ENCODE assay signal across 8 cellular contexts in the genomic region with DNA sequence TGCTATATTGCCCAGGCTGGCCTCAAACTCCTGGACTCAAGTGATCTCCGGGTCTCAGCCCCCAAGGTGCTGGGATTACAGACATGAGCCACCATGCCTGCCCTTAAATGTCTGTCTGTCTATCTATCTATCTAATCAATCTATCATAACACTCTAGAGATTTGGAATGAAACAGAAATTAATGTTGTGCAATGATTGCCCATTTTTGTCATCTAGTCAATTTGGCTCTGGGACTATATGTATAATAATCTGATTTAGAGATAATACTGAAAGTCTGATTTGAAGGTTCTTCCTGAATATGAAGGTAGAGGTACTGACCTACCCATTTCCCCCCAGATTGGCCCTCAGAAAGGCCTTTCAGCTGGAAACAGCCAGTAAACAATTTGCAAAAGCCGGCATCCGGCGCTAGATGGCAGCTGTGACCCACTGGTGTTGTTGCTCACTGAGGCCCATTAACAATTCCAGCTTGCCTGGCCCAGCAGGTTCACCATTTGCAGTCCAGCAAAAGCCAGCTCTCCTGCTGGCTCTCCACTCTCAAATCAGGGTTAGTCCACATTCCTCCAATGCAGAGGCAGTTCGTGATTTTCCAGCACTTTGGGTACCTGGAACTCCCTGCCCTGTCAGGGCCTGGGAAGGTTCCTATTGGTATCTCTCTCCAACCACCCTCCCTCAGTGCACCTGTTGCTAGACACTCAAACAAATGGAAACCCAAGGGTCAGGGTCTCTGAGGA. TPM values are rescaled to one million over a fixed set of nuclear protein-coding genes. Genes with fewer than 3 reads are reported as not detected.
DNase-seq lines count a peak whose midpoint lies in the region; ATAC-seq and TF ChIP-seq lines count a peak whose summit lies in the region.

No MANE protein-coding gene starts in this region.

- DNase-seq in ELF-1 (ENCODE audit: low read depth, low spot score) (peak; percentile 93), NOMO-1 treated with DMSO at 0.1 percent for 48 hours (lab: John Stamatoyannopoulos, UW; ENCODE audit: unreplicated experiment) (peak; percentile 50), activated T-cell treated with anti-CD3 and anti-CD28 coated beads for 1 hour (ENCODE audit: low read depth) (peak; percentile 35), epithelial cell of esophagus (ENCODE audit: low read depth) (peak; percentile 76), myocyte (ENCODE audit: low read depth) (peak; percentile 76)
- peak; percentile 27 to 31 for DNase-seq in stimulated activated CD8-positive, alpha-beta memory T cell treated with anti-CD3 and anti-CD28 coated beads, Interleukin-7, amount 100 ng/mL, for 4 hours (ENCODE audit: low read depth in 2 of 2)

- H3K4me3 ChIP-seq in epithelial cell of esophagus (ENCODE audit: low read length): no peak overlapping the region

- ATAC-seq in HG03139 (IDR thresholded peaks at IDR 0.05; ENCODE audit: unreplicated experiment) (peak; percentile 59), HG03469 (IDR thresholded peaks at IDR 0.05; ENCODE audit: unreplicated experiment) (no peak)

- TF ChIP-seq CTCF in epithelial cell of esophagus (IDR thresholded peaks at IDR 0.05; ENCODE audit: insufficient read depth, low read depth, low read length, missing control alignments): peak; percentile 95

RNA-seq across cellular contexts. Expression of a gene that starts 22.9 kb away (rescaled TPM):
- 30.6 and 33.6 TPM in 2 replicates for total RNA-seq in myocyte
- polyA plus RNA-seq in myocyte (2012): 14.3 TPM

RNA-seq across cellular contexts. Expression of a gene that starts 30.3 kb away (rescaled TPM):
- total RNA-seq in myocyte: 17.0 and 22.1 TPM in 2 replicates
- polyA plus RNA-seq in myocyte (2012): 30.1 TPM

Comparison
In these comparisons a context has a peak if more than half of its experiments do, and no peak if none do; other contexts are left out.
1. DNase-seq: peak in every context shown above with its lines; median percentile 93 in ELF-1; 76 in epithelial cell of esophagus; 76 in myocyte; 50 in NOMO-1 treated with DMSO at 0.1 percent for 48 hours; 35 in activated T-cell treated with anti-CD3 and anti-CD28 coated beads for 1 hour; 29 in stimulated activated CD8-positive, alpha-beta memory T cell treated with anti-CD3 and anti-CD28 coated beads, Interleukin-7, amount 100 ng/mL, for 4 hours.